ENCODE assay signal across 25 cellular contexts in the genomic region with DNA sequence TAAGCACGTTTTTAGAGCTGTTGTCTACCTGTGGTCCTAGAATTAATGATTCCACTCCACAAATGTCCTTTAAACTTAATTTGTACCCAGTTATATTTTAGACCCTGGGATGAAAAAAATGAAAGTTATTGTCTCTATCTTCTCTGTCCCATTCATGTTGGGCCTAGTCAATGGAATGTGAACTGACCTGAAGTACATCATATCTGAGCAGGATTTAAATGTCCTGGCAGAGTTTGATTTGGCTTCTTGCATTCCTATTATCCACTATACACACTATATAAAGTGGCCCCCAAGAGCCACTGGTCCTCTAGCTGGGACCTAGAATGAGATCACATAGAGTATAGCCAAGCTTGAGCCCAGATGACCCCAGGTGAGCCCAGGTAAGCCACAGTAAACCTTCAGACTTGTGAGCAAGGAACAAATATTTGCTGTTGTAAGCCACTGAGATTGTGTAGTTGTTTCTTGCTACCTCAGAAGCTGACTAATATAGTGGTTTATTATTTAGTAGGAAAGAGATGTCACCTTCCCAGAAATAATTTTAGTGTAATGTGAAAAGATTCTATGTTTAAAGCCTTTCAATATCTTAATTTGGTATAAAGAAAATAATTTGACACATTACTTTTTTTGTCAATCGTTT. TPM values are rescaled to one million over a fixed set of nuclear protein-coding genes. Genes with fewer than 3 reads are reported as not detected.
DNase-seq lines count a peak whose midpoint lies in the region; ATAC-seq and TF ChIP-seq lines count a peak whose summit lies in the region.
"Had no signal": no experiment of that assay in that cellular context is flagged by ENCODE, and none has a peak within 500 bp of the region (broad histone marks: within the 10 kb centered on the region; RNA-seq: fewer than 3 reads in every experiment).

No MANE protein-coding gene starts in this region.

- no peak overlapping the region for H3K18ac ChIP-seq in trophoblast cell (ENCODE audit: low read length)

- no peak overlapping the region for H3K4ac ChIP-seq in trophoblast cell (ENCODE audit: low read depth, low read length)

- no peak overlapping the region for H4K91ac ChIP-seq in trophoblast cell (ENCODE audit: low read depth, low read length)

- H2BK5ac ChIP-seq in trophoblast cell (ENCODE audit: low read depth, low read length, poor library complexity), result no peak overlapping the region

- ATAC-seq in left lobe of liver, result no peak
- no peak for ATAC-seq in GM19035 (IDR thresholded peaks at IDR 0.05; ENCODE audit: unreplicated experiment)
- ATAC-seq: GM12878 had no signal

- no peak overlapping the region for H2BK120ac ChIP-seq in trophoblast cell (ENCODE audit: insufficient read depth, low read length, poor library complexity)

- no peak overlapping the region for H3K14ac ChIP-seq in trophoblast cell (ENCODE audit: low read length)

- H3K79me2 ChIP-seq in trophoblast cell (ENCODE audit: control insufficient read depth, insufficient read depth, low read length, poor library complexity), result no peaks in the 10 kb centered on the region

- H3K27me3 ChIP-seq in trophoblast cell (ENCODE audit: insufficient read depth, low read length), result no peaks in the 10 kb centered on the region
- H3K27me3 ChIP-seq: BE2C, BLaER1 had no signal

- no peaks in the 10 kb centered on the region for H3K36me3 ChIP-seq in trophoblast cell (ENCODE audit: control insufficient read depth in 1 of 2, insufficient read depth in 2 of 2, low read length in 2 of 2)
- H3K36me3 ChIP-seq: BE2C, BLaER1 had no signal

- H4K8ac ChIP-seq in trophoblast cell (ENCODE audit: low read depth, low read length), result no peak overlapping the region

- no peaks in the 10 kb centered on the region for H3K79me1 ChIP-seq in trophoblast cell (ENCODE audit: low read length)

- WGBS in trophoblast cell (ENCODE audit: extremely low coverage, insufficient coverage, insufficient read length), result no CpG with 5 or more reads among the region's 2 CpGs

- H3K27ac ChIP-seq in trophoblast cell (ENCODE audit: low read depth, low read length), result no peak overlapping the region
- H3K27ac ChIP-seq: BLaER1 had no signal

- H4K12ac ChIP-seq in trophoblast cell (ENCODE audit: low read depth, low read length), result no peak overlapping the region

- no peak overlapping the region for H2AFZ ChIP-seq in trophoblast cell (ENCODE audit: insufficient read depth, low read length, poor library complexity)

- no peak overlapping the region for H3K9ac ChIP-seq in trophoblast cell (ENCODE audit: low read length)
- H3K9ac ChIP-seq: BLaER1 had no signal

- H3K4me1 ChIP-seq in trophoblast cell (ENCODE audit: control insufficient read depth in 1 of 2, insufficient read depth in 2 of 2, low read length in 2 of 2), result no peaks in the 10 kb centered on the region
- H3K4me1 ChIP-seq: BE2C, BLaER1 had no signal

- H3K4me3 ChIP-seq in epithelial cell of esophagus (ENCODE audit: low read length) (no peak overlapping the region), trophoblast cell (ENCODE audit: low read depth, low read length) (no peak overlapping the region)
- H3K4me3 ChIP-seq: BLaER1, GM12878 had no signal

- DNase-seq in epithelial cell of esophagus (ENCODE audit: low read depth) (peak; percentile 41), trophoblast cell (peak; percentile 33 to 81), left lobe of liver (ENCODE audit: low spot score) (no peak), NCI-H2171 (lab: John Stamatoyannopoulos, UW) (no peak)
- DNase-seq: 8988T; ACHN; BE2C; C1 segment of cervical spinal cord; CD4-positive, alpha-beta memory T cell; CD4-positive, CD25-positive, alpha-beta regulatory T cell; CD8-positive, alpha-beta memory T cell; COR-L47; DMS 273 treated with DMSO at 0.1 percent for 48 hours; DMS153; DMS53; DMS79; DND-41; EL; GDM1 had no signal

- H3K4me2 ChIP-seq in trophoblast cell (ENCODE audit: low read length), result no peak overlapping the region
- H3K4me2 ChIP-seq: BLaER1 had no signal

- TF ChIP-seq CTCF in epithelial cell of esophagus (IDR thresholded peaks at IDR 0.05; ENCODE audit: insufficient read depth, low read depth, low read length, missing control alignments), result no peak

- no peak overlapping the region for H3K23ac ChIP-seq in trophoblast cell (ENCODE audit: low read length)

- H2AK5ac ChIP-seq in trophoblast cell (ENCODE audit: low read length), result no peak overlapping the region

- no peaks in the 10 kb centered on the region for H3K9me3 ChIP-seq in trophoblast cell (ENCODE audit: insufficient read depth, low read depth, low read length)
- H3K9me3 ChIP-seq: BE2C, BLaER1 had no signal

- H2BK12ac ChIP-seq in trophoblast cell (ENCODE audit: low read length), result no peak overlapping the region

RNA-seq across cellular contexts. Expression of a gene that starts 37.1 kb away (rescaled TPM):
- 0.04 TPM in 1 of 2 replicates, not detected in the other for polyA plus RNA-seq in trophoblast cell (2013)
- 487 TPM for total RNA-seq in left lobe of liver
- total RNA-seq: CD4-positive, alpha-beta memory T cell; CD4-positive, CD25-positive, alpha-beta regulatory T cell; CD8-positive, alpha-beta memory T cell; Daoy; G401 had no signal
- polyA plus RNA-seq: CD14-positive monocyte; CD4-positive, alpha-beta memory T cell; CD4-positive, CD25-positive, alpha-beta regulatory T cell; CD8-positive, alpha-beta memory T cell; GM12878 had no signal

Comparison
In these comparisons a context has a peak if more than half of its experiments do, and no peak if none do; other contexts are left out.
1. DNase-seq: peak in epithelial cell of esophagus (single experiment) and trophoblast cell (2 of 2); none in left lobe of liver (single experiment) and NCI-H2171 (single experiment).